ENCODE assay signal across 12 cellular contexts in genomic region chr13:111043575-111043982, GRCh38.
DNase-seq lines count a peak whose midpoint lies in the region; ATAC-seq and TF ChIP-seq lines count a peak whose summit lies in the region.
"Had no signal": no experiment of that assay in that cellular context is flagged by ENCODE, and none has a peak within 500 bp of the region (broad histone marks: within the 10 kb centered on the region; RNA-seq: fewer than 3 reads in every experiment).

No MANE protein-coding gene starts in this region.

- in situ Hi-C loops in brain microvascular endothelial cell (cut with HindIII; ENCODE audit: low pct_ligation_motif_present, low sequenced_read_pairs) = no loop called here

- H3K36me3 ChIP-seq in brain microvascular endothelial cell (replicated peaks) = no peaks in the 10 kb centered on the region
- H3K36me3 ChIP-seq in Peyer's patch = no peaks in the 10 kb centered on the region

- peak; percentile 60 for ATAC-seq in HG03432 (IDR thresholded peaks at IDR 0.05; ENCODE audit: unreplicated experiment)
- ATAC-seq in HG02588 (IDR thresholded peaks at IDR 0.05; ENCODE audit: unreplicated experiment) = no peak
- ATAC-seq: Panc1 had no signal

- TF ChIP-seq CTCF in GM10266 (IDR thresholded peaks at IDR 0.05; ENCODE audit: control insufficient read depth, insufficient read depth, low read depth, missing control alignments) (no peak), brain microvascular endothelial cell (IDR thresholded peaks at IDR 0.05; ENCODE audit: low read depth, low read length, missing control alignments) (no peak), Peyer's patch (IDR thresholded peaks at IDR 0.05) (no peak)

- no peaks in the 10 kb centered on the region for H3K4me1 ChIP-seq in Peyer's patch

- H3K27ac ChIP-seq in brain microvascular endothelial cell = peak overlapping the region; percentile 16
- no peak overlapping the region for H3K27ac ChIP-seq in Peyer's patch

- TF ChIP-seq POLR2A in Peyer's patch (IDR thresholded peaks at IDR 0.05) = no peak

- no peak overlapping the region for H3K4me3 ChIP-seq in brain microvascular endothelial cell (ENCODE audit: low read depth, low read length)
- H3K4me3 ChIP-seq in Peyer's patch = no peak overlapping the region

- no peaks in the 10 kb centered on the region for H3K9me3 ChIP-seq in Peyer's patch

- DNase-seq in GM10266 (ENCODE audit: extremely low spot score) (peak; percentile 32), brain microvascular endothelial cell (peak; percentile 95), myocyte (ENCODE audit: low read depth) (peak; percentile 83), Peyer's patch (no peak), NCI-H187 treated with DMSO at 0.1 percent for 48 hours (lab: John Stamatoyannopoulos, UW) (no peak)
- DNase-seq in activated naive CD4-positive, alpha-beta T cell treated with anti-CD3 and anti-CD28 coated beads, Interleukin-2, amount 50 U/mL, for 16 hours = no peak
- DNase-seq: activated CD4-positive, alpha-beta T cell treated with anti-CD3 and anti-CD28 coated beads for 48 hours; NCI-H1105; substantia nigra had no signal

- H3K27me3 ChIP-seq in brain microvascular endothelial cell (replicated peaks) (no peaks in the 10 kb centered on the region), Peyer's patch (no peaks in the 10 kb centered on the region)

Comparison
In these comparisons a context has a peak if more than half of its experiments do, and no peak if none do; other contexts are left out.
1. DNase-seq: peak in GM10266 (single experiment), brain microvascular endothelial cell (single experiment) and myocyte (single experiment); none in Peyer's patch (0 of 3), NCI-H187 treated with DMSO at 0.1 percent for 48 hours (single experiment) and activated naive CD4-positive, alpha-beta T cell treated with anti-CD3 and anti-CD28 coated beads, Interleukin-2, amount 50 U/mL, for 16 hours (single experiment).